18 cellular contexts compared by ENCODE assay signal in genomic region chr10:48453451-48454301, GRCh38.
DNase-seq lines count a peak whose midpoint lies in the region; TF ChIP-seq lines count a peak whose summit lies in the region.
"Had no signal": no experiment of that assay in that cellular context is flagged by ENCODE, and none has a peak within 500 bp of the region (broad histone marks: within the 10 kb centered on the region; RNA-seq: fewer than 3 reads in every experiment).

No MANE protein-coding gene starts in this region.

- no peaks in the 10 kb centered on the region for H3K4me1 Mint-ChIP-seq in activated T-helper 2 cell treated with anti-CD3 and anti-CD28 coated beads, Interferon-gamma antibody, Interleukin-2, Interleukin-4, amounts not matched to agents 10 μg/mL and 5 μg/mL and 100 μg/mL, durations not matched to agents 14 hours and 24 hours and 36 hours (ENCODE audit: low read depth)
- peaks cover 42% of the 10 kb centered on the region for H3K4me1 Mint-ChIP-seq in mesothelial cell of epicardium
- H3K4me1 Mint-ChIP-seq in type B pancreatic cell (ENCODE audit: unreplicated experiment): no peaks in the 10 kb centered on the region
- H3K4me1 Mint-ChIP-seq: CD4-positive, alpha-beta memory T cell had no signal

- TF ChIP-seq CTCF in cardiac muscle cell (IDR thresholded peaks at IDR 0.05; ENCODE audit: low read depth, low read length) (no peak), mesothelial cell of epicardium (IDR thresholded peaks at IDR 0.05; ENCODE audit: unreplicated experiment) (no peak), type B pancreatic cell (conservative IDR thresholded peaks at IDR 0.05) (no peak)

- DNase-seq in cardiac muscle cell (ENCODE audit: low read depth in 1 of 2, low spot score in 1 of 2) (no peak), cardiac septum (ENCODE audit: low spot score) (no peak), mesothelial cell of epicardium (ENCODE audit: low spot score in 2 of 2, unreplicated experiment in 2 of 2) (no peak), type B pancreatic cell (ENCODE audit: extremely low spot score, unreplicated experiment) (peak; percentile 55), NCI-H526 treated with DMSO at 0.1 percent for 48 hours (lab: John Stamatoyannopoulos, UW) (no peak), anterior cingulate cortex (lab: John Stamatoyannopoulos, UW) (no peak), SKM-1 treated with dmso at 0.1 percent for 144 hours (lab: John Stamatoyannopoulos, UW; ENCODE audit: unreplicated experiment) (no peak)
- DNase-seq in activated T-helper 2 cell treated with anti-CD3 and anti-CD28 coated beads, Interferon-gamma antibody, Interleukin-2, Interleukin-4, amounts not matched to agents 10 μg/mL and 5 μg/mL and 100 μg/mL, durations not matched to agents 14 hours and 24 hours and 36 hours (ENCODE audit: low spot score): peak; percentile 5
- DNase-seq: activated naive CD4-positive, alpha-beta T cell treated with Interleukin-2 at 50 U/mL for 16 hours; CD4-positive, alpha-beta memory T cell; DMS79 treated with DMSO at 0.1 percent for 48 hours; KG1; kidney glomerular epithelial cell; NCI-H1048; NCI-H524 treated with DMSO at 0.1 percent for 48 hours; SHP77; T-helper 2 cell; uterus had no signal

- H3K27me3 ChIP-seq in cardiac muscle cell: no peaks in the 10 kb centered on the region
- H3K27me3 ChIP-seq: uterus had no signal

- H3K36me3 ChIP-seq in cardiac muscle cell: no peaks in the 10 kb centered on the region
- H3K36me3 ChIP-seq: uterus had no signal

- H3K27ac ChIP-seq in cardiac muscle cell: peak overlapping the region; percentile 84
- H3K27ac ChIP-seq: uterus had no signal

- no peaks in the 10 kb centered on the region for H3K36me3 Mint-ChIP-seq in activated T-helper 2 cell treated with anti-CD3 and anti-CD28 coated beads, Interferon-gamma antibody, Interleukin-2, Interleukin-4, amounts not matched to agents 10 μg/mL and 5 μg/mL and 100 μg/mL, durations not matched to agents 14 hours and 24 hours and 36 hours (ENCODE audit: low read depth)
- H3K36me3 Mint-ChIP-seq in mesothelial cell of epicardium (no peaks in the 10 kb centered on the region), type B pancreatic cell (no peaks in the 10 kb centered on the region)
- H3K36me3 Mint-ChIP-seq: CD4-positive, alpha-beta memory T cell had no signal

- no peak overlapping the region for H3K4me3 Mint-ChIP-seq in activated T-helper 2 cell treated with anti-CD3 and anti-CD28 coated beads, Interferon-gamma antibody, Interleukin-2, Interleukin-4, amounts not matched to agents 10 μg/mL and 5 μg/mL and 100 μg/mL, durations not matched to agents 14 hours and 24 hours and 36 hours (ENCODE audit: low read depth)
- no peak overlapping the region for H3K4me3 Mint-ChIP-seq in mesothelial cell of epicardium
- H3K4me3 Mint-ChIP-seq in type B pancreatic cell: no peak overlapping the region
- H3K4me3 Mint-ChIP-seq: CD4-positive, alpha-beta memory T cell had no signal

- H3K4me1 ChIP-seq in cardiac muscle cell (ENCODE audit: low read depth): peaks cover 24% of the 10 kb centered on the region
- H3K4me1 ChIP-seq: uterus had no signal

- H3K27me3 Mint-ChIP-seq in activated T-helper 2 cell treated with anti-CD3 and anti-CD28 coated beads, Interferon-gamma antibody, Interleukin-2, Interleukin-4, amounts not matched to agents 10 μg/mL and 5 μg/mL and 100 μg/mL, durations not matched to agents 14 hours and 24 hours and 36 hours (ENCODE audit: low read depth): no peaks in the 10 kb centered on the region
- H3K27me3 Mint-ChIP-seq in mesothelial cell of epicardium (ENCODE audit: low read depth): no peaks in the 10 kb centered on the region
- peaks cover under 1% of the 10 kb centered on the region for H3K27me3 Mint-ChIP-seq in type B pancreatic cell

- intact Hi-C loops in cardiac septum (cut with DNase I): no loop called here
- intact Hi-C loops in activated T-helper 2 cell treated with anti-CD3 and anti-CD28 coated beads, Interferon-gamma antibody, Interleukin-2, Interleukin-4, amounts not matched to agents 10 μg/mL and 5 μg/mL and 100 μg/mL, durations not matched to agents 14 hours and 24 hours and 36 hours (cut with micrococcal nuclease): no loop called here

- H3K9me3 Mint-ChIP-seq in activated T-helper 2 cell treated with anti-CD3 and anti-CD28 coated beads, Interferon-gamma antibody, Interleukin-2, Interleukin-4, amounts not matched to agents 10 μg/mL and 5 μg/mL and 100 μg/mL, durations not matched to agents 14 hours and 24 hours and 36 hours: no peaks in the 10 kb centered on the region
- no peaks in the 10 kb centered on the region for H3K9me3 Mint-ChIP-seq in mesothelial cell of epicardium
- H3K9me3 Mint-ChIP-seq in type B pancreatic cell: no peaks in the 10 kb centered on the region

- H3K4me3 ChIP-seq in cardiac muscle cell: no peak overlapping the region
- H3K4me3 ChIP-seq: uterus had no signal

- no peaks in the 10 kb centered on the region for H3K9me3 ChIP-seq in cardiac muscle cell (ENCODE audit: low read depth)
- H3K9me3 ChIP-seq: uterus had no signal

- no peak overlapping the region for H3K27ac Mint-ChIP-seq in activated T-helper 2 cell treated with anti-CD3 and anti-CD28 coated beads, Interferon-gamma antibody, Interleukin-2, Interleukin-4, amounts not matched to agents 10 μg/mL and 5 μg/mL and 100 μg/mL, durations not matched to agents 14 hours and 24 hours and 36 hours
- H3K27ac Mint-ChIP-seq in mesothelial cell of epicardium: peak overlapping the region; percentile 93
- H3K27ac Mint-ChIP-seq in type B pancreatic cell: peak overlapping the region; percentile 41
- H3K27ac Mint-ChIP-seq: CD4-positive, alpha-beta memory T cell had no signal

Comparison
In these comparisons a context has a peak if more than half of its experiments do, and no peak if none do; other contexts are left out.
1. DNase-seq: peak in activated T-helper 2 cell treated with anti-CD3 and anti-CD28 coated beads, Interferon-gamma antibody, Interleukin-2, Interleukin-4, amounts not matched to agents 10 μg/mL and 5 μg/mL and 100 μg/mL, durations not matched to agents 14 hours and 24 hours and 36 hours (single experiment) and type B pancreatic cell (single experiment); none in cardiac muscle cell (0 of 2), cardiac septum (single experiment), mesothelial cell of epicardium (0 of 2), NCI-H526 treated with DMSO at 0.1 percent for 48 hours (single experiment), anterior cingulate cortex (0 of 58) and SKM-1 treated with dmso at 0.1 percent for 144 hours (single experiment).